In the genomic region with DNA sequence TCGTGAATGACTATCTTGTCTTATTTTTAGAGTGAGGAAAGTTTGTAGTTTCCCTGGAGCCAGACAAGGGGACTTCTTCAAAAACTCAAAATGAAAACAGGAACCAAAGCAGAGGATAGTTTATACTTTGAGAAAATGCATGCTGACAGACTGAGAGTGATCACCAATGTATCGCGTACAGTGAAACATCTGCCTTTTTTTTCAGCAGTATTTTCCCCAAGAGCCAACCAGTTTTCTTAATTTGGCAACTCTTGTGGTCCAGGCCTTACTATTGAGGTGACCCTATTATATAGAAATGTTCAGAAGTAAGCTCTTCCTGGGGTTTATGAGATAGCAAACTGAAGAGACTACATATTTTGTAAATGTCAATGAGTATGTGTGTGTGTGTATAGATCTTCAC, we compare ENCODE assay signal across 11 cellular contexts.
DNase-seq lines count a peak whose midpoint lies in the region; ATAC-seq, FAIRE-seq and TF ChIP-seq lines count a peak whose summit lies in the region.
"Had no signal": no experiment of that assay in that cellular context is flagged by ENCODE, and none has a peak within 500 bp of the region (broad histone marks: within the 10 kb centered on the region; RNA-seq: fewer than 3 reads in every experiment).

No MANE protein-coding gene starts in this region.

- intact Hi-C loops in activated CD4-positive, alpha-beta T cell treated with anti-CD3 and anti-CD28 coated beads for 36 hours (cut with DNase I, micrococcal nuclease): no loop called here

- H3K27ac Mint-ChIP-seq in activated CD4-positive, alpha-beta T cell treated with anti-CD3 and anti-CD28 coated beads for 36 hours: no peak overlapping the region

- no peak overlapping the region for H3K4me3 Mint-ChIP-seq in activated CD4-positive, alpha-beta T cell treated with anti-CD3 and anti-CD28 coated beads for 36 hours

- peaks cover 4% of the 10 kb centered on the region for H3K4me1 Mint-ChIP-seq in activated CD4-positive, alpha-beta T cell treated with anti-CD3 and anti-CD28 coated beads for 36 hours

- CTCF ChIA-PET in activated CD4-positive, alpha-beta T cell treated with anti-CD3 and anti-CD28 coated beads for 36 hours (lab: Charles Lee): interaction anchor here (0.5 kb wide), 1 partner anchor 1133 kb away, joined by 3 read pairs; no protein-coding TSS in a partner anchor

- peak; percentile 77 for ATAC-seq in GM19463 (IDR thresholded peaks at IDR 0.05; ENCODE audit: unreplicated experiment)
- ATAC-seq in HG02973 (IDR thresholded peaks at IDR 0.05; ENCODE audit: unreplicated experiment): peak; percentile 74
- ATAC-seq in activated CD4-positive, alpha-beta T cell treated with anti-CD3 and anti-CD28 coated beads for 36 hours: no peak
- no peak for ATAC-seq in left lobe of liver

- H3K27me3 Mint-ChIP-seq in activated CD4-positive, alpha-beta T cell treated with anti-CD3 and anti-CD28 coated beads for 36 hours: peaks cover 3% of the 10 kb centered on the region

- FAIRE-seq in GM12892 (lab: Jason Lieb, UNC): peak; percentile 78
- FAIRE-seq: keratinocyte had no signal

- POLR2A ChIA-PET in activated CD4-positive, alpha-beta T cell treated with anti-CD3 and anti-CD28 coated beads for 36 hours (lab: Charles Lee): no interaction called here

- no peaks in the 10 kb centered on the region for H3K9me3 Mint-ChIP-seq in activated CD4-positive, alpha-beta T cell treated with anti-CD3 and anti-CD28 coated beads for 36 hours (ENCODE audit: low read depth)

- TF ChIP-seq POLR2A in GM12892 (IDR thresholded peaks at IDR 0.05; ENCODE audit: low read depth, low read length): no peak

- H3K36me3 Mint-ChIP-seq in activated CD4-positive, alpha-beta T cell treated with anti-CD3 and anti-CD28 coated beads for 36 hours (ENCODE audit: low read depth): no peaks in the 10 kb centered on the region

- no peak for DNase-seq in GM12892 (ENCODE audit: insufficient read length)
- peak; percentile 21 to 58 for DNase-seq in NOMO-1 (lab: John Stamatoyannopoulos, UW; ENCODE audit: unreplicated experiment in 2 of 2)
- DNase-seq in activated CD4-positive, alpha-beta T cell treated with anti-CD3 and anti-CD28 coated beads for 36 hours: no peak
- DNase-seq in left lobe of liver (ENCODE audit: low spot score): no peak
- no peak for DNase-seq in AG20443 (ENCODE audit: low spot score)
- no peak for DNase-seq in NCI-H2029 (lab: John Stamatoyannopoulos, UW)
- DNase-seq: activated CD4-positive, alpha-beta T cell treated with anti-CD3 and anti-CD28 coated beads, Interleukin-2, amount 50 U/mL, for 48 hours; ovary had no signal

Comparison
In these comparisons a context has a peak if more than half of its experiments do, and no peak if none do; other contexts are left out.
1. DNase-seq: peak in NOMO-1 (2 of 2); none in GM12892 (single experiment), activated CD4-positive, alpha-beta T cell treated with anti-CD3 and anti-CD28 coated beads for 36 hours (single experiment), left lobe of liver (single experiment), AG20443 (single experiment) and NCI-H2029 (single experiment).
2. ATAC-seq: peak in GM19463 (single experiment) and HG02973 (single experiment); none in activated CD4-positive, alpha-beta T cell treated with anti-CD3 and anti-CD28 coated beads for 36 hours (single experiment) and left lobe of liver (single experiment).